In genomic region chr2:231666171-231667095, GRCh38 we compare ENCODE assay signal across 1 cellular context.
TF ChIP-seq lines count a peak whose summit lies in the region.

No MANE protein-coding gene starts in this region.

TF ChIP-seq in HepG2, 621 proteins besides CTCF, POLR2A, EP300 and RAD21 (continued from another document and continues in another):
- TF ChIP-seq ZBTB26 (CRISPR knock-in tag; IDR thresholded peaks at IDR 0.05; ENCODE audit: borderline replicate concordance) (no peak), BATF2 (CRISPR knock-in tag; IDR thresholded peaks at IDR 0.05) (no peak), GTF2F1 (IDR thresholded peaks at IDR 0.05; ENCODE audit: low read length) (no peak), PCBP2 (optimal IDR thresholded peaks at IDR 0.05; ENCODE audit: low read depth, low read length, poor library complexity, severe bottlenecking) (no peak), HIC2 (CRISPR knock-in tag; IDR thresholded peaks at IDR 0.05; ENCODE audit: low read depth) (no peak), MEIS1 (CRISPR knock-in tag; IDR thresholded peaks at IDR 0.05; ENCODE audit: borderline replicate concordance) (no peak), ZNF225 (CRISPR knock-in tag; IDR thresholded peaks at IDR 0.05) (no peak), NFE2L2 (IDR thresholded peaks at IDR 0.05; ENCODE audit: low read length) (no peak), DMTF1 (CRISPR knock-in tag; IDR thresholded peaks at IDR 0.05) (no peak), SATB2 (CRISPR knock-in tag; IDR thresholded peaks at IDR 0.05) (no peak), ZNF276 (CRISPR knock-in tag; IDR thresholded peaks at IDR 0.05; ENCODE audit: low read depth) (no peak), HNRNPLL (IDR thresholded peaks at IDR 0.05; ENCODE audit: low read depth, low read length, poor library complexity, severe bottlenecking) (peak; percentile 12), GABPA (IDR thresholded peaks at IDR 0.05; ENCODE audit: low read depth, low read length) (no peak), GABPA (CRISPR knock-in tag; IDR thresholded peaks at IDR 0.05; ENCODE audit: low read depth) (no peak), MED1 (CRISPR knock-in tag; IDR thresholded peaks at IDR 0.05) (no peak; the same call in 1 of the 2 replicates), SOX5 (CRISPR knock-in tag; IDR thresholded peaks at IDR 0.05; ENCODE audit: borderline replicate concordance) (peak; percentile 40), CHD2 (IDR thresholded peaks at IDR 0.05; ENCODE audit: low read depth, low read length) (no peak), ZFP36L2 (CRISPR knock-in tag; IDR thresholded peaks at IDR 0.05) (no peak), ZNF740 (CRISPR knock-in tag; IDR thresholded peaks at IDR 0.05) (peak; percentile 63), ZNF639 (CRISPR knock-in tag; conservative IDR thresholded peaks at IDR 0.05) (0 out of 2 replicates have a peak, but pooled peaks have one; percentile 26), ZNF761 (CRISPR knock-in tag; conservative IDR thresholded peaks at IDR 0.05) (no peak), ZNF570 (CRISPR knock-in tag; IDR thresholded peaks at IDR 0.05; ENCODE audit: borderline replicate concordance) (no peak), SMARCE1 (IDR thresholded peaks at IDR 0.05; ENCODE audit: borderline replicate concordance) (no peak), ZNF790 (CRISPR knock-in tag; IDR thresholded peaks at IDR 0.05; ENCODE audit: borderline replicate concordance) (no peak), ATF2 (CRISPR knock-in tag; IDR thresholded peaks at IDR 0.05) (no peak), ZNF746 (CRISPR knock-in tag; IDR thresholded peaks at IDR 0.05) (peak; percentile 52; the same call in 1 of the 2 replicates), YEATS2 (CRISPR knock-in tag; IDR thresholded peaks at IDR 0.05; ENCODE audit: borderline replicate concordance) (peak; percentile 12; the same call in 1 of the 2 replicates), ZNF274 (CRISPR knock-in tag; IDR thresholded peaks at IDR 0.05) (peak; percentile 70), ZNF772 (CRISPR knock-in tag; IDR thresholded peaks at IDR 0.05) (no peak; the same call in 1 of the 2 replicates), ZNF780A (CRISPR knock-in tag; IDR thresholded peaks at IDR 0.05) (no peak), ZNF264 (CRISPR knock-in tag; IDR thresholded peaks at IDR 0.05) (no peak), KDM1A (CRISPR knock-in tag; IDR thresholded peaks at IDR 0.05) (peak; percentile 36; the same call in 1 of the 2 replicates), THAP9 (CRISPR knock-in tag; IDR thresholded peaks at IDR 0.05; ENCODE audit: borderline replicate concordance) (peak; percentile 66; the same call in 1 of the 2 replicates), DMAP1 (CRISPR knock-in tag; IDR thresholded peaks at IDR 0.05) (peak; percentile 52; the same call in 1 of the 2 replicates), CREB3 (CRISPR knock-in tag; IDR thresholded peaks at IDR 0.05) (no peak), ZNF136 (CRISPR knock-in tag; IDR thresholded peaks at IDR 0.05; ENCODE audit: low read depth) (no peak), ZBTB33 (CRISPR knock-in tag; IDR thresholded peaks at IDR 0.05) (no peak), REL (CRISPR knock-in tag; conservative IDR thresholded peaks at IDR 0.05) (peak; percentile 35; the same call in 1 of the 2 replicates), MLX (CRISPR knock-in tag; IDR thresholded peaks at IDR 0.05) (no peak), GATA4 (IDR thresholded peaks at IDR 0.05; ENCODE audit: borderline replicate concordance, low read depth) (no peak), ATRX (CRISPR knock-in tag; IDR thresholded peaks at IDR 0.05; ENCODE audit: borderline replicate concordance) (no peak)
